In the genomic region with DNA sequence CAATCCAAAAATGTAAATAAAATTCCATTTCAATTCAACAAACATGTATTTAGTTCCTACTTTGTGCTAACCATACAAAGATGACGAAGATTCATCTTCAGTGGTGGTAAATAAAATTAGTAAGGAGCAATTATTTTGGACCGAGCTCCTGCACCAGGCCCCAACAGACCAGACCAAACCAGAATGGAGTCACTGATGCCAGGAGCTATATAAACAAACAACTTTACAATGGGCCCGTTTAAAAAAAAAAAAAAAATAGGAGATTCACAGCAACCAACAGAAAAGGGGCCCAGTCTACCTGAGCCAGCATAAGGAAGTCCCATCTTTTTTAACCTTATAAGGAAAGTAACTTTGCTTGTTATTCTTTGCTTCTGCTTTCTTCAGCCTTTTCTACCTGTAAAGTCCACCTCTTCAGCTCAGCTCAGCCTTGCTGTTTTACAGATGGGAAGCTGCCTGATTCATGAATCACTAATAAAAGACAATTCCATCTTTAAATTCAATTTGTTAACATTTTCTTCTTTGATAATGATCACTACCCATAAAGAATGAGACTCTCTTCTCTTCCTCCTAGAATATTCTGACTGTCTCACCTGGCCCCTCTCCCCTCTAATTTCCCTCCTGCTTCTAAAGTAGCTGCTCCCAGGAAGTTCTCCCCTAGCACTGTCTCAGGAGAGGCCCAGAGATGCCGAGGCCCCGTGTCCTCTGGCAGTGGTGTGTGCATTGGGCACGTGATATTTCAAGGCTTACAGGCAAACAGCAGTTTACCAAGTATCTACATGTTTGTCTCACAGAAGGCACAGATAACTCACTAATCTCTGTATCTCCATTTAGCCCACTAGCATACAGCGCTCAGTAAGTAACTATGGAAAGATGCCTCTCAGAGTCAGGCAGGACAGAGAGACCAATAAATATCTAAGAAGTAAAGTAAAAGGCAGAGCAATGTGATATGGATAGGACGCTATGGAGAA, we compare ENCODE assay signal across 1 cellular context.
TF ChIP-seq lines count a peak whose summit lies in the region.

No MANE protein-coding gene starts in this region.

TF ChIP-seq in K562, 482 proteins besides CTCF, POLR2A, EP300 and RAD21 (continued from another document and continues in another):
- TF ChIP-seq, protein P1, sequence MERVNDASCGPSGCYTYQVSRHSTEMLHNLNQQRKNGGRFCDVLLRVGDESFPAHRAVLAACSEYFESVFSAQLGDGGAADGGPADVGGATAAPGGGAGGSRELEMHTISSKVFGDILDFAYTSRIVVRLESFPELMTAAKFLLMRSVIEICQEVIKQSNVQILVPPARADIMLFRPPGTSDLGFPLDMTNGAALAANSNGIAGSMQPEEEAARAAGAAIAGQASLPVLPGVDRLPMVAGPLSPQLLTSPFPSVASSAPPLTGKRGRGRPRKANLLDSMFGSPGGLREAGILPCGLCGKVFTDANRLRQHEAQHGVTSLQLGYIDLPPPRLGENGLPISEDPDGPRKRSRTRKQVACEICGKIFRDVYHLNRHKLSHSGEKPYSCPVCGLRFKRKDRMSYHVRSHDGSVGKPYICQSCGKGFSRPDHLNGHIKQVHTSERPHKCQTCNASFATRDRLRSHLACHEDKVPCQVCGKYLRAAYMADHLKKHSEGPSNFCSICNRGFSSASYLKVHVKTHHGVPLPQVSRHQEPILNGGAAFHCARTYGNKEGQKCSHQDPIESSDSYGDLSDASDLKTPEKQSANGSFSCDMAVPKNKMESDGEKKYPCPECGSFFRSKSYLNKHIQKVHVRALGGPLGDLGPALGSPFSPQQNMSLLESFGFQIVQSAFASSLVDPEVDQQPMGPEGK (CRISPR knock-in tag; IDR thresholded peaks at IDR 0.05; ENCODE audit: borderline replicate concordance): 0 out of 2 replicates have a peak, but pooled peaks have one; percentile 31
- TF ChIP-seq TCFL5 (CRISPR knock-in tag; conservative IDR thresholded peaks at IDR 0.05) (peak; percentile 62; the same call in 1 of the 2 replicates), TEAD2 (tag; IDR thresholded peaks at IDR 0.05) (peak; percentile 67), GATA2 (CRISPR knock-in tag; IDR thresholded peaks at IDR 0.05) (peak; percentile 57; the same call in 1 of the 2 replicates), ZNF592 (IDR thresholded peaks at IDR 0.05) (peak; percentile 98), ZNF175 (CRISPR knock-in tag; IDR thresholded peaks at IDR 0.05; ENCODE audit: low read depth) (peak; percentile 98), NFRKB (IDR thresholded peaks at IDR 0.05; ENCODE audit: low read depth) (0 out of 2 replicates have a peak, but pooled peaks have one; percentile 42), PTTG1 (tag; IDR thresholded peaks at IDR 0.05; ENCODE audit: low read depth) (peak; percentile 93), FOSL1 (tag; conservative IDR thresholded peaks at IDR 0.05) (0 out of 2 replicates have a peak, but pooled peaks have one; percentile 21), PRPF4 (IDR thresholded peaks at IDR 0.05; ENCODE audit: insufficient read depth, low read depth, low read length, poor library complexity, severe bottlenecking) (no peak), CBFA2T3 (IDR thresholded peaks at IDR 0.05) (peak; percentile 47), ZNF324 (CRISPR knock-in tag; IDR thresholded peaks at IDR 0.05) (peak; percentile 46; the same call in 1 of the 2 replicates), SMAD3 (CRISPR knock-in tag; conservative IDR thresholded peaks at IDR 0.05) (peak; percentile 83; the same call in 1 of the 2 replicates), ZNF584 (CRISPR knock-in tag; IDR thresholded peaks at IDR 0.05; ENCODE audit: low read depth) (peak; percentile 98), IFI16 (CRISPR knock-in tag; IDR thresholded peaks at IDR 0.05) (peak; percentile 74; the same call in 1 of the 2 replicates), DDX20 (tag; IDR thresholded peaks at IDR 0.05; ENCODE audit: low read depth) (peak; percentile 91), TCF15 (CRISPR knock-in tag; IDR thresholded peaks at IDR 0.05) (peak; percentile 91), ZNF197 (CRISPR knock-in tag; IDR thresholded peaks at IDR 0.05; ENCODE audit: low read depth) (peak; percentile 88), GTF2A2 (tag; IDR thresholded peaks at IDR 0.05) (peak; percentile 96), NR4A1 (CRISPR knock-in tag; IDR thresholded peaks at IDR 0.05) (no peak), NR4A1 (tag; IDR thresholded peaks at IDR 0.05) (peak; percentile 78), ZNF140 (CRISPR knock-in tag; IDR thresholded peaks at IDR 0.05) (peak; percentile 73; the same call in 1 of the 2 replicates), ZNF707 (CRISPR knock-in tag; conservative IDR thresholded peaks at IDR 0.05) (peak; percentile 53; the same call in 1 of the 2 replicates), ZNF644 (tag; IDR thresholded peaks at IDR 0.05; ENCODE audit: low read depth) (peak; percentile 89), MCM7 (IDR thresholded peaks at IDR 0.05) (no peak), DMBX1 (CRISPR knock-in tag; IDR thresholded peaks at IDR 0.05; ENCODE audit: borderline replicate concordance) (peak; percentile 99), POLR2H (tag; IDR thresholded peaks at IDR 0.05; ENCODE audit: low read depth) (peak; percentile 62), TAF15 (IDR thresholded peaks at IDR 0.05; ENCODE audit: low read depth, low read length) (no peak), DIDO1 (tag; IDR thresholded peaks at IDR 0.05; ENCODE audit: low read depth) (peak; percentile 22; the same call in 1 of the 2 replicates), ELF4 (CRISPR knock-in tag; IDR thresholded peaks at IDR 0.05) (0 out of 2 replicates have a peak, but pooled peaks have one; percentile 7), KLF6 (CRISPR knock-in tag; IDR thresholded peaks at IDR 0.05; ENCODE audit: borderline replicate concordance) (peak; percentile 91; the same call in 1 of the 2 replicates), PYGO2 (tag; IDR thresholded peaks at IDR 0.05) (peak; percentile 90), ARHGAP35 (IDR thresholded peaks at IDR 0.05; ENCODE audit: partially characterized antibody) (no peak), HDAC1 (IDR thresholded peaks at IDR 0.05) (no peak), TFAM (CRISPR knock-in tag; conservative IDR thresholded peaks at IDR 0.05) (no peak), ZNF668 (CRISPR knock-in tag; IDR thresholded peaks at IDR 0.05) (peak; percentile 92)
- TF ChIP-seq, protein P2, sequence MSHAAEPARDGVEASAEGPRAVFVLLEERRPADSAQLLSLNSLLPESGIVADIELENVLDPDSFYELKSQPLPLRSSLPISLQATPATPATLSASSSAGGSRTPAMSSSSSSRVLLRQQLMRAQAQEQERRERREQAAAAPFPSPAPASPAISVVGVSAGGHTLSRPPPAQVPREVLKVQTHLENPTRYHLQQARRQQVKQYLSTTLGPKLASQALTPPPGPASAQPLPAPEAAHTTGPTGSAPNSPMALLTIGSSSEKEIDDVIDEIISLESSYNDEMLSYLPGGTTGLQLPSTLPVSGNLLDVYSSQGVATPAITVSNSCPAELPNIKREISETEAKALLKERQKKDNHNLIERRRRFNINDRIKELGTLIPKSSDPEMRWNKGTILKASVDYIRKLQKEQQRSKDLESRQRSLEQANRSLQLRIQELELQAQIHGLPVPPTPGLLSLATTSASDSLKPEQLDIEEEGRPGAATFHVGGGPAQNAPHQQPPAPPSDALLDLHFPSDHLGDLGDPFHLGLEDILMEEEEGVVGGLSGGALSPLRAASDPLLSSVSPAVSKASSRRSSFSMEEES (CRISPR knock-in tag; IDR thresholded peaks at IDR 0.05): peak; percentile 67
- TF ChIP-seq, protein P3, sequence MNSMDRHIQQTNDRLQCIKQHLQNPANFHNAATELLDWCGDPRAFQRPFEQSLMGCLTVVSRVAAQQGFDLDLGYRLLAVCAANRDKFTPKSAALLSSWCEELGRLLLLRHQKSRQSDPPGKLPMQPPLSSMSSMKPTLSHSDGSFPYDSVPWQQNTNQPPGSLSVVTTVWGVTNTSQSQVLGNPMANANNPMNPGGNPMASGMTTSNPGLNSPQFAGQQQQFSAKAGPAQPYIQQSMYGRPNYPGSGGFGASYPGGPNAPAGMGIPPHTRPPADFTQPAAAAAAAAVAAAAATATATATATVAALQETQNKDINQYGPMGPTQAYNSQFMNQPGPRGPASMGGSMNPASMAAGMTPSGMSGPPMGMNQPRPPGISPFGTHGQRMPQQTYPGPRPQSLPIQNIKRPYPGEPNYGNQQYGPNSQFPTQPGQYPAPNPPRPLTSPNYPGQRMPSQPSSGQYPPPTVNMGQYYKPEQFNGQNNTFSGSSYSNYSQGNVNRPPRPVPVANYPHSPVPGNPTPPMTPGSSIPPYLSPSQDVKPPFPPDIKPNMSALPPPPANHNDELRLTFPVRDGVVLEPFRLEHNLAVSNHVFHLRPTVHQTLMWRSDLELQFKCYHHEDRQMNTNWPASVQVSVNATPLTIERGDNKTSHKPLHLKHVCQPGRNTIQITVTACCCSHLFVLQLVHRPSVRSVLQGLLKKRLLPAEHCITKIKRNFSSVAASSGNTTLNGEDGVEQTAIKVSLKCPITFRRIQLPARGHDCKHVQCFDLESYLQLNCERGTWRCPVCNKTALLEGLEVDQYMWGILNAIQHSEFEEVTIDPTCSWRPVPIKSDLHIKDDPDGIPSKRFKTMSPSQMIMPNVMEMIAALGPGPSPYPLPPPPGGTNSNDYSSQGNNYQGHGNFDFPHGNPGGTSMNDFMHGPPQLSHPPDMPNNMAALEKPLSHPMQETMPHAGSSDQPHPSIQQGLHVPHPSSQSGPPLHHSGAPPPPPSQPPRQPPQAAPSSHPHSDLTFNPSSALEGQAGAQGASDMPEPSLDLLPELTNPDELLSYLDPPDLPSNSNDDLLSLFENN (IDR thresholded peaks at IDR 0.05; ENCODE audit: low read depth in 2 of 2, low read length in 2 of 2): no peak
- TF ChIP-seq, protein P4, sequence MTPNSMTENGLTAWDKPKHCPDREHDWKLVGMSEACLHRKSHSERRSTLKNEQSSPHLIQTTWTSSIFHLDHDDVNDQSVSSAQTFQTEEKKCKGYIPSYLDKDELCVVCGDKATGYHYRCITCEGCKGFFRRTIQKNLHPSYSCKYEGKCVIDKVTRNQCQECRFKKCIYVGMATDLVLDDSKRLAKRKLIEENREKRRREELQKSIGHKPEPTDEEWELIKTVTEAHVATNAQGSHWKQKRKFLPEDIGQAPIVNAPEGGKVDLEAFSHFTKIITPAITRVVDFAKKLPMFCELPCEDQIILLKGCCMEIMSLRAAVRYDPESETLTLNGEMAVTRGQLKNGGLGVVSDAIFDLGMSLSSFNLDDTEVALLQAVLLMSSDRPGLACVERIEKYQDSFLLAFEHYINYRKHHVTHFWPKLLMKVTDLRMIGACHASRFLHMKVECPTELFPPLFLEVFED (CRISPR knock-in tag; conservative IDR thresholded peaks at IDR 0.05): peak; percentile 70; the same call in 1 of the 2 replicates
- TF ChIP-seq, protein P5, sequence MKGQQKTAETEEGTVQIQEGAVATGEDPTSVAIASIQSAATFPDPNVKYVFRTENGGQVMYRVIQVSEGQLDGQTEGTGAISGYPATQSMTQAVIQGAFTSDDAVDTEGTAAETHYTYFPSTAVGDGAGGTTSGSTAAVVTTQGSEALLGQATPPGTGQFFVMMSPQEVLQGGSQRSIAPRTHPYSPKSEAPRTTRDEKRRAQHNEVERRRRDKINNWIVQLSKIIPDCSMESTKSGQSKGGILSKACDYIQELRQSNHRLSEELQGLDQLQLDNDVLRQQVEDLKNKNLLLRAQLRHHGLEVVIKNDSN (CRISPR knock-in tag; IDR thresholded peaks at IDR 0.05): peak; percentile 85
- TF ChIP-seq, protein P6, sequence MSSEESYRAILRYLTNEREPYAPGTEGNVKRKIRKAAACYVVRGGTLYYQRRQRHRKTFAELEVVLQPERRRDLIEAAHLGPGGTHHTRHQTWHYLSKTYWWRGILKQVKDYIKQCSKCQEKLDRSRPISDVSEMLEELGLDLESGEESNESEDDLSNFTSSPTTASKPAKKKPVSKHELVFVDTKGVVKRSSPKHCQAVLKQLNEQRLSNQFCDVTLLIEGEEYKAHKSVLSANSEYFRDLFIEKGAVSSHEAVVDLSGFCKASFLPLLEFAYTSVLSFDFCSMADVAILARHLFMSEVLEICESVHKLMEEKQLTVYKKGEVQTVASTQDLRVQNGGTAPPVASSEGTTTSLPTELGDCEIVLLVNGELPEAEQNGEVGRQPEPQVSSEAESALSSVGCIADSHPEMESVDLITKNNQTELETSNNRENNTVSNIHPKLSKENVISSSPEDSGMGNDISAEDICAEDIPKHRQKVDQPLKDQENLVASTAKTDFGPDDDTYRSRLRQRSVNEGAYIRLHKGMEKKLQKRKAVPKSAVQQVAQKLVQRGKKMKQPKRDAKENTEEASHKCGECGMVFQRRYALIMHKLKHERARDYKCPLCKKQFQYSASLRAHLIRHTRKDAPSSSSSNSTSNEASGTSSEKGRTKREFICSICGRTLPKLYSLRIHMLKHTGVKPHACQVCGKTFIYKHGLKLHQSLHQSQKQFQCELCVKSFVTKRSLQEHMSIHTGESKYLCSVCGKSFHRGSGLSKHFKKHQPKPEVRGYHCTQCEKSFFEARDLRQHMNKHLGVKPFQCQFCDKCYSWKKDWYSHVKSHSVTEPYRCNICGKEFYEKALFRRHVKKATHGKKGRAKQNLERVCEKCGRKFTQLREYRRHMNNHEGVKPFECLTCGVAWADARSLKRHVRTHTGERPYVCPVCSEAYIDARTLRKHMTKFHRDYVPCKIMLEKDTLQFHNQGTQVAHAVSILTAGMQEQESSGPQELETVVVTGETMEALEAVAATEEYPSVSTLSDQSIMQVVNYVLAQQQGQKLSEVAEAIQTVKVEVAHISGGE (CRISPR knock-in tag; IDR thresholded peaks at IDR 0.05): peak in 1 of 3 experiments; percentile 73; a peak in 2 of 6 replicates
- TF ChIP-seq, protein P7, sequence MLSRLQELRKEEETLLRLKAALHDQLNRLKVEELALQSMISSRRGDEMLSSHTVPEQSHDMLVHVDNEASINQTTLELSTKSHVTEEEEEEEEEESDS (CRISPR knock-in tag; IDR thresholded peaks at IDR 0.05): peak; percentile 60; the same call in 1 of the 2 replicates
